Comparison of ENCODE assay signal across 19 cellular contexts in the genomic region with DNA sequence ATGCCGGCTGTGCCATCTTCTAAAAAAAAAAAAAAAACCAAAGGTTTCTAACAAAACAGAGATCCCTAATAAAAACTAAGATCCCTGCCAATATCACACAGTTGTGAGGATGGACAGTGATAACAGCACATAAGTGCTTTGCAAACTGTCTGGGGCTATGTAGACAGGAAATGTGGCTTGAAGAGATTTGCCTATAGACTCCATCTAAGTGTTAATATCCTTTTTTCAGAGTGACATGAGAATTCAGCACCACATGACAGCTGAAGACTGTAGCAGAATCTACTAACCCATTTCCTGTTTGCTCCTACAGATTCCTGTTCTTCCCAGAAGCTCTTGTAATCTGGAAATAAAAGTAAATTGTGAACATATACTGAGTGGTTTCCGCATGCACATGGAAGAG.
DNase-seq lines count a peak whose midpoint lies in the region; ATAC-seq, FAIRE-seq and TF ChIP-seq lines count a peak whose summit lies in the region.
"Had no signal": no experiment of that assay in that cellular context is flagged by ENCODE, and none has a peak within 500 bp of the region (broad histone marks: within the 10 kb centered on the region; RNA-seq: fewer than 3 reads in every experiment).

No MANE protein-coding gene starts in this region.

- H3K4me3 ChIP-seq in Jurkat, Clone E6-1 (ENCODE audit: low read length), result no peak overlapping the region
- H3K4me3 ChIP-seq in testis, result no peak overlapping the region
- H3K4me3 ChIP-seq: sigmoid colon, upper lobe of right lung had no signal

- no peak overlapping the region for H3K27ac ChIP-seq in testis
- H3K27ac ChIP-seq: parathyroid adenoma, RWPE1, sigmoid colon, upper lobe of right lung, VCaP had no signal

- no peaks in the 10 kb centered on the region for H3K9me3 ChIP-seq in testis

- H3K36me3 ChIP-seq in testis (ENCODE audit: low read depth, missing control alignments), result no peaks in the 10 kb centered on the region
- H3K36me3 ChIP-seq: sigmoid colon, upper lobe of right lung had no signal

- TF ChIP-seq POLR2A in testis (IDR thresholded peaks at IDR 0.05), result no peak

- DNase-seq in Jurkat, Clone E6-1 (ENCODE audit: low read depth, low spot score), result peak; percentile 8
- DNase-seq in foreskin melanocyte (peak; percentile 28), frontal cortex (ENCODE audit: low spot score in 2 of 2) (no peak), HT-29 (ENCODE audit: low spot score) (no peak), hepatic stellate cell (ENCODE audit: low spot score) (no peak), testis (no peak)
- DNase-seq: activated T-cell treated with anti-CD3 and anti-CD28 coated beads, Interleukin-2, amount 50 U/mL, for 48 hours; kidney glomerular epithelial cell; NCI-H146; sigmoid colon; stimulated activated naive CD8-positive, alpha-beta T cell treated with anti-CD3 and anti-CD28 coated beads, Interleukin-15, amount 100 ng/mL, for 72 hours; upper lobe of right lung had no signal

- no peaks in the 10 kb centered on the region for H3K27me3 ChIP-seq in testis
- H3K27me3 ChIP-seq: sigmoid colon, upper lobe of right lung had no signal

- no peak for TF ChIP-seq CTCF in testis (IDR thresholded peaks at IDR 0.05)

- intact Hi-C loops in testis (cut with DNase I; ENCODE audit: low total_unique reads), result no loop called here

- no peak for FAIRE-seq in frontal cortex (lab: Jason Lieb, UNC)
- FAIRE-seq: H54 had no signal

- ATAC-seq in GM18499 (IDR thresholded peaks at IDR 0.05; ENCODE audit: insufficient read depth, unreplicated experiment), result peak; percentile 73
- ATAC-seq in GM21447 (IDR thresholded peaks at IDR 0.05; ENCODE audit: unreplicated experiment), result peak; percentile 69
- ATAC-seq: naive thymus-derived CD4-positive, alpha-beta T cell; stimulated activated naive CD8-positive, alpha-beta T cell treated with anti-CD3 and anti-CD28 coated beads, Interleukin-15, amount 100 ng/mL, for 72 hours; upper lobe of right lung had no signal

- 88 to 90% methylated on average over 2 of the region's 2 CpGs for WGBS in testis, 2 donors

- H3K4me1 ChIP-seq in testis, result no peaks in the 10 kb centered on the region
- H3K4me1 ChIP-seq: parathyroid adenoma, sigmoid colon, upper lobe of right lung had no signal

Comparison
In these comparisons a context has a peak if more than half of its experiments do, and no peak if none do; other contexts are left out.
1. DNase-seq: peak in Jurkat, Clone E6-1 (single experiment) and foreskin melanocyte (single experiment); none in frontal cortex (0 of 2), HT-29 (single experiment), hepatic stellate cell (single experiment) and testis (single experiment).